Comparison of ENCODE assay signal across 17 cellular contexts in genomic region chr2:238907717-238908173, GRCh38. TPM values are rescaled to one million over a fixed set of nuclear protein-coding genes. Genes with fewer than 3 reads are reported as not detected.
DNase-seq lines count a peak whose midpoint lies in the region; ATAC-seq and TF ChIP-seq lines count a peak whose summit lies in the region.
"Had no signal": no experiment of that assay in that cellular context is flagged by ENCODE, and none has a peak within 500 bp of the region (broad histone marks: within the 10 kb centered on the region; RNA-seq: fewer than 3 reads in every experiment).

No MANE protein-coding gene starts in this region.

- intact Hi-C loops in upper lobe of right lung (cut with DNase I) = no loop called here

- H2BK5ac ChIP-seq in mesenchymal stem cell (ENCODE audit: low read depth, low read length, poor library complexity, severe bottlenecking) = no peak overlapping the region

- TF ChIP-seq CTCF in upper lobe of right lung (IDR thresholded peaks at IDR 0.05) = no peak

- no peak overlapping the region for H2BK15ac ChIP-seq in mesenchymal stem cell (ENCODE audit: low read depth, poor library complexity, severe bottlenecking)

- peak overlapping the region in 1 of 2 experiments; percentile 15 for H2BK12ac ChIP-seq in mesenchymal stem cell (ENCODE audit: low read length in 2 of 2)

- no peak overlapping the region for H3K23ac ChIP-seq in mesenchymal stem cell (ENCODE audit: low read length in 2 of 2)

- no peak overlapping the region for H2AFZ ChIP-seq in mesenchymal stem cell (ENCODE audit: low read depth, low read length)

- H3K14ac ChIP-seq in mesenchymal stem cell (ENCODE audit: low read length in 2 of 2) = no peak overlapping the region

- 98% methylated on average over 5 of the region's 5 CpGs for WGBS in mesenchymal stem cell

- ATAC-seq in upper lobe of right lung (no peak), GM18861 (IDR thresholded peaks at IDR 0.05; ENCODE audit: unreplicated experiment) (no peak)
- ATAC-seq: CD8-positive, alpha-beta T cell had no signal

- H2AK5ac ChIP-seq in mesenchymal stem cell (ENCODE audit: low read length, severe bottlenecking) = no peak overlapping the region

- no peak overlapping the region for H4K8ac ChIP-seq in mesenchymal stem cell (ENCODE audit: low read length)

- H3K79me1 ChIP-seq in mesenchymal stem cell (replicated peaks; ENCODE audit: low read length, poor library complexity, severe bottlenecking) = no peaks in the 10 kb centered on the region

- no peaks in the 10 kb centered on the region for H4K20me1 ChIP-seq in BLaER1

- H3K36me3 ChIP-seq in BLaER1 (no peaks in the 10 kb centered on the region), mesenchymal stem cell (ENCODE audit: control insufficient read depth in 1 of 2, insufficient read depth in 2 of 2, low read depth in 1 of 2, low read length in 2 of 2) (peaks cover 0 to 52% of the 10 kb centered on the region in 2 experiments), upper lobe of right lung (no peaks in the 10 kb centered on the region)

- H3K27me3 ChIP-seq in BLaER1 (no peaks in the 10 kb centered on the region), mesenchymal stem cell (ENCODE audit: control insufficient read depth in 1 of 2, insufficient read depth in 1 of 2, low read length in 2 of 2) (no peaks in the 10 kb centered on the region), upper lobe of right lung (no peaks in the 10 kb centered on the region)

- H3K27ac ChIP-seq in BLaER1 (no peak overlapping the region), mesenchymal stem cell (ENCODE audit: low read length, poor library complexity, severe bottlenecking) (no peak overlapping the region), upper lobe of right lung (no peak overlapping the region)

- no peak overlapping the region for H3K4ac ChIP-seq in mesenchymal stem cell (ENCODE audit: low read depth in 1 of 2, low read length in 2 of 2)

- H3K9me3 ChIP-seq in BLaER1 (no peaks in the 10 kb centered on the region), mesenchymal stem cell (ENCODE audit: control insufficient read depth, low read length) (no peaks in the 10 kb centered on the region), upper lobe of right lung (no peaks in the 10 kb centered on the region)

- peaks cover 44% of the 10 kb centered on the region for H3K4me1 ChIP-seq in BLaER1
- peaks cover 8% of the 10 kb centered on the region for H3K4me1 ChIP-seq in mesenchymal stem cell (ENCODE audit: control insufficient read depth, insufficient read depth, low read depth, low read length)
- peaks cover 4% of the 10 kb centered on the region for H3K4me1 ChIP-seq in upper lobe of right lung

- DNase-seq in HEK293T (ENCODE audit: extremely low spot score) (no peak), mesenchymal stem cell (no peak), upper lobe of right lung (peak; percentile 4), NCI-H146 (lab: John Stamatoyannopoulos, UW) (no peak), superior temporal gyrus (ENCODE audit: extremely low spot score) (no peak)
- DNase-seq: CD8-positive, alpha-beta T cell; COR-L47; DMS153; DMS79 treated with DMSO at 0.1 percent for 48 hours; EL; GOT3; HCEC 1CT; KG1 had no signal

- H3K9ac ChIP-seq in BLaER1 (no peak overlapping the region), mesenchymal stem cell (ENCODE audit: low read length) (no peak overlapping the region)

- CTCF ChIA-PET in HEK293T (lab: Yijun Ruan, JAX) = no interaction called here

- H3K18ac ChIP-seq in mesenchymal stem cell (ENCODE audit: low read depth in 1 of 2, low read length in 2 of 2) = peak overlapping the region in 1 of 2 experiments; percentile 58

- POLR2A ChIA-PET in HEK293T (lab: Yijun Ruan, JAX) = no interaction called here

- peak overlapping the region; percentile 1 for H4K91ac ChIP-seq in mesenchymal stem cell (ENCODE audit: low read length)

- no peak overlapping the region for H2BK120ac ChIP-seq in mesenchymal stem cell (ENCODE audit: low read depth, low read length)

- H3K4me3 ChIP-seq in BLaER1 (no peak overlapping the region), mesenchymal stem cell (ENCODE audit: insufficient read depth in 1 of 2, low read depth in 1 of 2, low read length in 2 of 2) (no peak overlapping the region), upper lobe of right lung (no peak overlapping the region)

- H3K4me2 ChIP-seq in BLaER1 = peak overlapping the region; percentile 81
- no peak overlapping the region for H3K4me2 ChIP-seq in mesenchymal stem cell (ENCODE audit: low read length, poor library complexity, severe bottlenecking)

TF ChIP-seq in HEK293T, 16 proteins besides CTCF, POLR2A, EP300 and RAD21:
- TF ChIP-seq TARDBP (IDR thresholded peaks at IDR 0.05) = peak; percentile 15; the same call in 1 of the 2 replicates
- no peak for TF ChIP-seq PKNOX1 (IDR thresholded peaks at IDR 0.05)

RNA-seq across cellular contexts. Expression of gene TWIST2, which starts 59.9 kb away (rescaled TPM):
- polyA plus RNA-seq in mesenchymal stem cell (2013, experiment 1 of 2) = 11.1 TPM
- polyA plus RNA-seq in mesenchymal stem cell (2013, experiment 2 of 2) = 11.7 TPM
- 12.2 TPM for total RNA-seq in upper lobe of right lung
- total RNA-seq: B cell; CD8-positive, alpha-beta T cell had no signal
- polyA plus RNA-seq: IgD-negative memory B cell had no signal
